Comparison of ENCODE assay signal across 38 cellular contexts in genomic region chr7:99261646-99262045, GRCh38. TPM values are rescaled to one million over a fixed set of nuclear protein-coding genes. Genes with fewer than 3 reads are reported as not detected.
"Had no signal": no experiment of that assay in that cellular context is flagged by ENCODE, and none has a peak within 500 bp of the region (broad histone marks: within the 10 kb centered on the region; RNA-seq: fewer than 3 reads in every experiment).

No MANE protein-coding gene starts in this region.

- H3K4me1 ChIP-seq: adrenal gland, body of pancreas, gastroesophageal sphincter had no signal

- H3K27me3 ChIP-seq: adrenal gland, body of pancreas, esophagus squamous epithelium had no signal

- H3K27ac Mint-ChIP-seq: activated B cell treated with CpG ODN at 0.5 μM for 24 hours; activated CD8-positive, alpha-beta T cell treated with anti-CD3 and anti-CD28 coated beads for 36 hours; activated naive CD4-positive, alpha-beta T cell treated with anti-CD3 and anti-CD28 coated beads for 36 hours; activated naive CD4-positive, alpha-beta T cell treated with anti-CD3 and anti-CD28 coated beads, Interleukin-2, amount 50 U/mL, for 24 hours; activated naive CD8-positive, alpha-beta T cell treated with anti-CD3 and anti-CD28 coated beads for 36 hours; activated naive CD8-positive, alpha-beta T cell treated with anti-CD3 and anti-CD28 coated beads, Interleukin-2, amount 50 U/mL, for 24 hours; activated T-helper 17 cell treated with anti-CD3 and anti-CD28 coated beads, Interleukin-2, amount 50 U/mL, for 72 hours; effector memory CD8-positive, alpha-beta T cell; T-helper 17 cell; T-helper 2 cell treated with Interferon-gamma antibody and Interleukin-4, amounts not matched to agents 5 μg/mL and 100 μg/mL, for 36 hours had no signal

- H3K4me3 Mint-ChIP-seq: activated B cell treated with CpG ODN at 0.5 μM for 24 hours; activated CD8-positive, alpha-beta T cell treated with anti-CD3 and anti-CD28 coated beads for 36 hours; activated naive CD4-positive, alpha-beta T cell treated with anti-CD3 and anti-CD28 coated beads for 36 hours; activated naive CD4-positive, alpha-beta T cell treated with anti-CD3 and anti-CD28 coated beads, Interleukin-2, amount 50 U/mL, for 24 hours; activated naive CD8-positive, alpha-beta T cell treated with anti-CD3 and anti-CD28 coated beads for 36 hours; activated naive CD8-positive, alpha-beta T cell treated with anti-CD3 and anti-CD28 coated beads, Interleukin-2, amount 50 U/mL, for 24 hours; activated T-cell treated with anti-CD3 and anti-CD28 coated beads, Interleukin-2, amount 50 U/mL, for 4 hours; activated T-helper 17 cell treated with anti-CD3 and anti-CD28 coated beads, Interleukin-2, amount 50 U/mL, for 72 hours; effector memory CD8-positive, alpha-beta T cell; T-helper 17 cell; T-helper 2 cell treated with Interferon-gamma antibody and Interleukin-4, amounts not matched to agents 5 μg/mL and 100 μg/mL, for 36 hours had no signal

- H3K4me3 ChIP-seq: adrenal gland, body of pancreas, esophagus squamous epithelium, gastroesophageal sphincter had no signal

- H3K9me3 Mint-ChIP-seq: activated CD8-positive, alpha-beta T cell treated with anti-CD3 and anti-CD28 coated beads for 36 hours; activated naive CD4-positive, alpha-beta T cell treated with anti-CD3 and anti-CD28 coated beads for 36 hours; activated naive CD4-positive, alpha-beta T cell treated with anti-CD3 and anti-CD28 coated beads, Interleukin-2, amount 50 U/mL, for 24 hours; activated naive CD8-positive, alpha-beta T cell treated with anti-CD3 and anti-CD28 coated beads for 36 hours; activated naive CD8-positive, alpha-beta T cell treated with anti-CD3 and anti-CD28 coated beads, Interleukin-2, amount 50 U/mL, for 24 hours; activated T-cell treated with anti-CD3 and anti-CD28 coated beads, Interleukin-2, amount 50 U/mL, for 4 hours; effector memory CD8-positive, alpha-beta T cell; T-helper 2 cell treated with Interferon-gamma antibody and Interleukin-4, amounts not matched to agents 5 μg/mL and 100 μg/mL, for 36 hours had no signal

- H3K4me1 Mint-ChIP-seq: activated B cell treated with CpG ODN at 0.5 μM for 24 hours; activated naive CD4-positive, alpha-beta T cell treated with anti-CD3 and anti-CD28 coated beads, Interleukin-2, amount 50 U/mL, for 24 hours; activated naive CD8-positive, alpha-beta T cell treated with anti-CD3 and anti-CD28 coated beads for 36 hours; activated naive CD8-positive, alpha-beta T cell treated with anti-CD3 and anti-CD28 coated beads, Interleukin-2, amount 50 U/mL, for 24 hours; activated T-helper 17 cell treated with anti-CD3 and anti-CD28 coated beads, Interleukin-2, amount 50 U/mL, for 72 hours; T-helper 17 cell had no signal

- H3K27ac ChIP-seq: adrenal gland, body of pancreas, esophagus squamous epithelium, gastroesophageal sphincter, WERI-Rb-1 had no signal

- H3K36me3 Mint-ChIP-seq: activated naive CD4-positive, alpha-beta T cell treated with anti-CD3 and anti-CD28 coated beads, Interleukin-2, amount 50 U/mL, for 24 hours; activated naive CD8-positive, alpha-beta T cell treated with anti-CD3 and anti-CD28 coated beads for 36 hours had no signal

- H3K27me3 Mint-ChIP-seq: activated naive CD8-positive, alpha-beta T cell treated with anti-CD3 and anti-CD28 coated beads for 36 hours had no signal

- H3K9me3 ChIP-seq: adrenal gland, body of pancreas, esophagus squamous epithelium, gastroesophageal sphincter had no signal

- H3K36me3 ChIP-seq: adrenal gland, esophagus squamous epithelium, gastroesophageal sphincter, WERI-Rb-1 had no signal

- FAIRE-seq: colon had no signal

- ATAC-seq: activated CD4-positive, CD25-positive, alpha-beta regulatory T cell treated with anti-CD3 and anti-CD28 coated beads, Interleukin-2, amount 50 U/mL, for 24 hours; activated CD8-positive, alpha-beta T cell treated with anti-CD3 and anti-CD28 coated beads for 36 hours; activated naive CD8-positive, alpha-beta T cell treated with anti-CD3 and anti-CD28 coated beads, Interleukin-2, amount 50 U/mL, for 24 hours; activated T-cell treated with anti-CD3 and anti-CD28 coated beads, Interleukin-2, amount 50 U/mL, for 4 hours; activated T-helper 17 cell treated with anti-CD3 and anti-CD28 coated beads, Interleukin-2, amount 50 U/mL, for 72 hours; body of pancreas; effector memory CD8-positive, alpha-beta T cell; gastroesophageal sphincter; T-helper 17 cell had no signal

- DNase-seq: activated B cell treated with CpG ODN at 0.5 μM for 24 hours; activated CD4-positive, alpha-beta T cell treated with anti-CD3 and anti-CD28 coated beads for 48 hours; activated CD4-positive, alpha-beta T cell treated with anti-CD3 and anti-CD28 coated beads, Interleukin-2, amount 50 U/mL, for 1 hour; activated CD4-positive, alpha-beta T cell treated with anti-CD3 and anti-CD28 coated beads, Interleukin-2, amount 50 U/mL, for 48 hours; activated CD8-positive, alpha-beta memory T cell treated with anti-CD3 and anti-CD28 coated beads for 24 hours; activated CD8-positive, alpha-beta T cell treated with anti-CD3 and anti-CD28 coated beads for 36 hours; activated effector memory CD4-positive, alpha-beta T cell treated with Interleukin-2 at 50 U/mL for 16 hours; activated gamma-delta T cell treated with Interleukin-2 at 50 U/mL for 16 hours; activated naive CD4-positive, alpha-beta T cell treated with anti-CD3 and anti-CD28 coated beads for 36 hours; activated naive CD8-positive, alpha-beta T cell treated with anti-CD3 and anti-CD28 coated beads for 36 hours; activated naive CD8-positive, alpha-beta T cell treated with anti-CD3 and anti-CD28 coated beads, Interleukin-2, amount 50 U/mL, for 24 hours; activated T-cell treated with anti-CD3 and anti-CD28 coated beads, Interleukin-2, amount 50 U/mL, for 4 hours; amygdala; aorta; body of pancreas; caudate nucleus; cortex of kidney; dermis blood vessel endothelial cell; effector CD4-positive, alpha-beta T cell; effector memory CD8-positive, alpha-beta T cell; erythroblast; esophagus squamous epithelium; foreskin melanocyte; T-helper 1 cell; T-helper 17 cell; T1000; WERI-Rb-1 had no signal

RNA-seq across cellular contexts. Expression of gene MYH16, which starts 11.0 kb away (rescaled TPM):
- total RNA-seq: activated B cell treated with CpG ODN at 0.5 μM for 24 hours; activated CD8-positive, alpha-beta T cell treated with anti-CD3 and anti-CD28 coated beads for 36 hours; activated naive CD4-positive, alpha-beta T cell treated with anti-CD3 and anti-CD28 coated beads for 36 hours; activated naive CD8-positive, alpha-beta T cell treated with anti-CD3 and anti-CD28 coated beads for 36 hours; activated T-cell treated with anti-CD3 and anti-CD28 coated beads, Interleukin-2, amount 50 U/mL, for 4 hours; activated T-helper 17 cell treated with anti-CD3 and anti-CD28 coated beads, Interleukin-2, amount 50 U/mL, for 72 hours; adrenal gland; chondrocyte; dermis blood vessel endothelial cell; fibroblast of lung; fibroblast of villous mesenchyme; gastroesophageal sphincter; T-helper 17 cell had no signal
- polyA plus RNA-seq: aorta, fibroblast of lung had no signal

RNA-seq across cellular contexts. Expression of gene KPNA7, which starts 53.7 kb away (rescaled TPM):
- total RNA-seq: activated B cell treated with CpG ODN at 0.5 μM for 24 hours; activated naive CD8-positive, alpha-beta T cell treated with anti-CD3 and anti-CD28 coated beads for 36 hours; activated T-cell treated with anti-CD3 and anti-CD28 coated beads, Interleukin-2, amount 50 U/mL, for 4 hours; activated T-helper 17 cell treated with anti-CD3 and anti-CD28 coated beads, Interleukin-2, amount 50 U/mL, for 72 hours; adrenal gland; aorta; chondrocyte; dermis blood vessel endothelial cell; fibroblast of lung; fibroblast of villous mesenchyme; glomerular endothelial cell; T-helper 17 cell had no signal
- polyA plus RNA-seq: aorta, fibroblast of lung had no signal
